In the genomic region with DNA sequence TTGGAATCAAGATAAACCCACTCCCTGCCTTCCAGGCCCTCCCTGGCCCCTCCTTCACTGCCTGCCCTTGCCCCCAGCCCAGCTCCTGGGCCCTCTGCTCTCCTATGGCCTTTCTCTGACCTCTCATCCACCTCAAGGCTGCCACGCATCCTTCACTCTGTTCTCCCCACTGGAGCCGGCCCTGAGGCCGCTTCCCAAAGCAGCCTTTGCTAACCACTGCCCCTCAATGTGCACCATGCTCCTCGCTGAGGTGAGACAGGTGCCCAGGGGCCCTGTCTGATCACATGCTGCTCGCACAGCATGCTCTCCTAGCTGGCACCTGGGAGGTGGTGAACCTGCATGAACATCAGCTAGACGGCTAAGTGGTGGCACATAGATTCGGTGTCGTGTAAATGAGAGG, we compare ENCODE assay signal across 24 cellular contexts.
"Had no signal": no experiment of that assay in that cellular context is flagged by ENCODE, and none has a peak within 500 bp of the region (broad histone marks: within the 10 kb centered on the region; RNA-seq: fewer than 3 reads in every experiment).

No MANE protein-coding gene starts in this region.

- H3K4me3 Mint-ChIP-seq: activated B cell treated with CpG ODN at 0.5 μM for 24 hours; activated CD4-positive, alpha-beta T cell treated with anti-CD3 and anti-CD28 coated beads for 36 hours; activated naive CD8-positive, alpha-beta T cell treated with anti-CD3 and anti-CD28 coated beads for 36 hours; endodermal cell; memory B cell; neural progenitor cell; stimulated activated naive B cell treated with anti-CD40 and anti-IgM and Interleukin-4, amounts not matched to agents 10 μg/mL and 1 μg/mL and 100 μg/mL, for 72 hours; T-helper 1 cell treated with Interleukin-12 subunit alpha and Interleukin-12 subunit beta and Interleukin-4 antibody, amounts not matched to agents 30 μg/mL and 1 μg/mL, for 36 hours had no signal

- H3K27ac ChIP-seq: breast epithelium, coronary artery, epithelial cell of prostate, heart left ventricle, neural progenitor cell, parathyroid adenoma, right lobe of liver, transverse colon, vagina had no signal

- H3K4me1 ChIP-seq: breast epithelium, parathyroid adenoma, right lobe of liver had no signal

- H3K4me3 ChIP-seq: breast epithelium, coronary artery, heart left ventricle, mucosa of descending colon, neural progenitor cell, right lobe of liver, transverse colon, vagina had no signal

- H3K9ac ChIP-seq: neural progenitor cell, parathyroid adenoma had no signal

- H3K36me3 Mint-ChIP-seq: activated naive CD8-positive, alpha-beta T cell treated with anti-CD3 and anti-CD28 coated beads for 36 hours; neural progenitor cell; stimulated activated naive B cell treated with anti-CD40 and anti-IgM and Interleukin-4, amounts not matched to agents 10 μg/mL and 1 μg/mL and 100 μg/mL, for 72 hours had no signal

- H3K27ac Mint-ChIP-seq: activated B cell treated with CpG ODN at 0.5 μM for 24 hours; activated CD4-positive, alpha-beta T cell treated with anti-CD3 and anti-CD28 coated beads for 36 hours; activated naive CD8-positive, alpha-beta T cell treated with anti-CD3 and anti-CD28 coated beads for 36 hours; endodermal cell; memory B cell; neural progenitor cell; stimulated activated naive B cell treated with anti-CD40 and anti-IgM and Interleukin-4, amounts not matched to agents 10 μg/mL and 1 μg/mL and 100 μg/mL, for 72 hours; T-helper 1 cell treated with Interleukin-12 subunit alpha and Interleukin-12 subunit beta and Interleukin-4 antibody, amounts not matched to agents 30 μg/mL and 1 μg/mL, for 36 hours had no signal

- DNase-seq: activated B cell treated with CpG ODN at 0.5 μM for 24 hours; activated CD4-positive, alpha-beta T cell treated with anti-CD3 and anti-CD28 coated beads for 36 hours; activated CD4-positive, alpha-beta T cell treated with anti-CD3 and anti-CD28 coated beads, Interleukin-2, amount 50 U/mL, for 4 hours; activated naive CD4-positive, alpha-beta T cell treated with Interleukin-2 at 50 U/mL for 16 hours; activated naive CD8-positive, alpha-beta T cell treated with anti-CD3 and anti-CD28 coated beads for 36 hours; endodermal cell; left cardiac atrium; right lobe of liver; stimulated activated CD4-positive, alpha-beta T cell treated with anti-CD3 and anti-CD28 coated beads, Interleukin-15, amount 100 ng/mL, for 24 hours; stimulated activated CD4-positive, alpha-beta T cell treated with anti-CD3 and anti-CD28 coated beads, Interleukin-2, amount 100 ng/mL, for 48 hours; stimulated activated CD8-positive, alpha-beta memory T cell treated with anti-CD3 and anti-CD28 coated beads, Interleukin-4, amount 100 ng/mL, for 48 hours; stimulated activated naive B cell treated with anti-CD40 and anti-IgM and Interleukin-4, amounts not matched to agents 10 μg/mL and 1 μg/mL and 100 μg/mL, for 72 hours; T1000; transverse colon had no signal

- H3K9me3 ChIP-seq: breast epithelium, heart left ventricle, mucosa of descending colon, right lobe of liver, transverse colon, vagina had no signal

- H3K36me3 ChIP-seq: breast epithelium, heart left ventricle, neural progenitor cell, right lobe of liver, transverse colon, vagina had no signal

- H2AFZ ChIP-seq: neural progenitor cell, parathyroid adenoma had no signal

- H3K9me3 Mint-ChIP-seq: activated B cell treated with CpG ODN at 0.5 μM for 24 hours; activated naive CD8-positive, alpha-beta T cell treated with anti-CD3 and anti-CD28 coated beads for 36 hours; endodermal cell; memory B cell; neural progenitor cell; stimulated activated naive B cell treated with anti-CD40 and anti-IgM and Interleukin-4, amounts not matched to agents 10 μg/mL and 1 μg/mL and 100 μg/mL, for 72 hours; T-helper 1 cell treated with Interleukin-12 subunit alpha and Interleukin-12 subunit beta and Interleukin-4 antibody, amounts not matched to agents 30 μg/mL and 1 μg/mL, for 36 hours had no signal

- H3K27me3 ChIP-seq: vagina had no signal

- ATAC-seq: activated CD4-positive, alpha-beta T cell treated with anti-CD3 and anti-CD28 coated beads for 36 hours; heart left ventricle; left cardiac atrium; right lobe of liver; stimulated activated naive B cell treated with anti-CD40 and anti-IgM and Interleukin-4, amounts not matched to agents 10 μg/mL and 1 μg/mL and 100 μg/mL, for 72 hours had no signal

- H3K4me2 ChIP-seq: neural progenitor cell had no signal

- H3K79me2 ChIP-seq: parathyroid adenoma had no signal
